ENCODE assay signal across 7 cellular contexts in genomic region chr15:51536965-51537574, GRCh38.
A peak's percentile ranks its signal among the peaks of the same experiment; 100 is the strongest.
DNase-seq lines count a peak whose midpoint lies in the region; ATAC-seq and TF ChIP-seq lines count a peak whose summit lies in the region.

No MANE protein-coding gene starts in this region.

- TF ChIP-seq CTCF in GM12873 (IDR thresholded peaks at IDR 0.05; ENCODE audit: insufficient read depth, low read depth, low read length, missing control alignments) (peak; percentile 64), epithelial cell of proximal tubule (conservative IDR thresholded peaks at IDR 0.05; ENCODE audit: low read depth, low read length) (peak; percentile 81)

- ATAC-seq in GM18870 (IDR thresholded peaks at IDR 0.05; ENCODE audit: unreplicated experiment) (no peak), GM21619 (IDR thresholded peaks at IDR 0.05; ENCODE audit: unreplicated experiment) (no peak)

- DNase-seq in NCI-H2227 treated with DMSO at 0.1 percent for 48 hours (lab: John Stamatoyannopoulos, UW) = peak; percentile 4
- DNase-seq in epithelial cell of proximal tubule (ENCODE audit: low read depth) = peak; percentile 3
- DNase-seq in retina = peak; percentile 6
- DNase-seq in NCI-H2107 treated with DMSO at 0.1 percent for 48 hours (lab: John Stamatoyannopoulos, UW; ENCODE audit: unreplicated experiment) = no peak

- no peak overlapping the region for H3K4me3 ChIP-seq in epithelial cell of proximal tubule (ENCODE audit: low read depth, low read length)
